ENCODE assay signal across 1 cellular context in genomic region chr20:59063358-59064213, GRCh38.
TF ChIP-seq lines count a peak whose summit lies in the region.

No MANE protein-coding gene starts in this region.

TF ChIP-seq in HEK293, 187 proteins besides CTCF, POLR2A, EP300 and RAD21 (continued from another document and continues in another):
- peak; percentile 90 for TF ChIP-seq ZBTB21 (tag by site-specific recombination; IDR thresholded peaks at IDR 0.05)
- no peak for TF ChIP-seq ZBTB11 (tag by site-specific recombination; conservative IDR thresholded peaks at IDR 0.05; ENCODE audit: low read depth)
- TF ChIP-seq ZNF747 (tag by site-specific recombination; IDR thresholded peaks at IDR 0.05): no peak
- TF ChIP-seq ZNF510 (tag by site-specific recombination; IDR thresholded peaks at IDR 0.05; ENCODE audit: insufficient replicate concordance): no peak
- TF ChIP-seq ZNF140 (tag by site-specific recombination; IDR thresholded peaks at IDR 0.05): no peak
- TF ChIP-seq ZNF148 (tag by site-specific recombination; IDR thresholded peaks at IDR 0.05; ENCODE audit: borderline replicate concordance): no peak
- TF ChIP-seq ZBTB44 (tag by site-specific recombination; IDR thresholded peaks at IDR 0.05): no peak; the same call in 1 of the 2 replicates
- no peak for TF ChIP-seq ZBTB10 (tag by site-specific recombination; IDR thresholded peaks at IDR 0.05)
- TF ChIP-seq SCRT1 (tag by site-specific recombination; IDR thresholded peaks at IDR 0.05; ENCODE audit: borderline replicate concordance): no peak
- peak; percentile 86 for TF ChIP-seq INSM2 (tag by site-specific recombination; IDR thresholded peaks at IDR 0.05)
- TF ChIP-seq ZNF555 (tag by site-specific recombination; conservative IDR thresholded peaks at IDR 0.05): no peak
- TF ChIP-seq ZNF501 (tag by site-specific recombination; IDR thresholded peaks at IDR 0.05): no peak
- peak; percentile 56; the same call in 1 of the 2 replicates for TF ChIP-seq BCL11A (tag by site-specific recombination; IDR thresholded peaks at IDR 0.05; ENCODE audit: low read depth)
- TF ChIP-seq ZNF112 (tag by site-specific recombination; IDR thresholded peaks at IDR 0.05): no peak
- TF ChIP-seq ZNF654 (tag by site-specific recombination; IDR thresholded peaks at IDR 0.05; ENCODE audit: low read depth): no peak
- TF ChIP-seq ZNF670 (tag by site-specific recombination; IDR thresholded peaks at IDR 0.05; ENCODE audit: low read depth): no peak
- peak; percentile 45; the same call in 1 of the 2 replicates for TF ChIP-seq SP3 (tag by site-specific recombination; IDR thresholded peaks at IDR 0.05)
- 0 out of 2 replicates have a peak, but pooled peaks have one; percentile 58 for TF ChIP-seq KLF17 (tag by site-specific recombination; IDR thresholded peaks at IDR 0.05)
- TF ChIP-seq ZNF48 (tag by site-specific recombination; IDR thresholded peaks at IDR 0.05): no peak
- TF ChIP-seq SP2 (tag by site-specific recombination; IDR thresholded peaks at IDR 0.05): peak; percentile 64
- peak; percentile 94 for TF ChIP-seq SP7 (tag by site-specific recombination; IDR thresholded peaks at IDR 0.05)
- no peak for TF ChIP-seq ZNF146 (tag by site-specific recombination; IDR thresholded peaks at IDR 0.05)
- TF ChIP-seq ZNF768 (tag by site-specific recombination; IDR thresholded peaks at IDR 0.05): no peak
- TF ChIP-seq HOXA7 (CRISPR knock-in tag; IDR thresholded peaks at IDR 0.05; ENCODE audit: borderline replicate concordance): no peak
- no peak for TF ChIP-seq ZNF560 (tag by site-specific recombination; IDR thresholded peaks at IDR 0.05; ENCODE audit: borderline replicate concordance)
- no peak for TF ChIP-seq ZNF580 (tag by site-specific recombination; IDR thresholded peaks at IDR 0.05)
- TF ChIP-seq ZNF660 (tag by site-specific recombination; IDR thresholded peaks at IDR 0.05): no peak
- no peak for TF ChIP-seq TCF7L2 (IDR thresholded peaks at IDR 0.05; ENCODE audit: borderline replicate concordance, low read depth, low read length)
- no peak for TF ChIP-seq HOXD13 (CRISPR knock-in tag; IDR thresholded peaks at IDR 0.05; ENCODE audit: borderline replicate concordance)
- no peak for TF ChIP-seq ZNF626 (tag by site-specific recombination; IDR thresholded peaks at IDR 0.05)
- 0 out of 2 replicates have a peak, but pooled peaks have one; percentile 76 for TF ChIP-seq KLF16 (tag by site-specific recombination; IDR thresholded peaks at IDR 0.05)
- no peak for TF ChIP-seq ZNF623 (tag by site-specific recombination; IDR thresholded peaks at IDR 0.05)
- TF ChIP-seq GLI4 (tag by site-specific recombination; IDR thresholded peaks at IDR 0.05): no peak
- TF ChIP-seq PBX3 (CRISPR knock-in tag; IDR thresholded peaks at IDR 0.05): no peak
- TF ChIP-seq ZNF2 (tag by site-specific recombination; IDR thresholded peaks at IDR 0.05): no peak
- TF ChIP-seq ZBTB26 (tag by site-specific recombination; optimal IDR thresholded peaks at IDR 0.05): no peak
- no peak for TF ChIP-seq ZSCAN4 (tag by site-specific recombination; IDR thresholded peaks at IDR 0.05)
- TF ChIP-seq MYNN (tag by site-specific recombination; IDR thresholded peaks at IDR 0.05; ENCODE audit: borderline replicate concordance): no peak
- no peak for TF ChIP-seq ZNF423 (tag by site-specific recombination; IDR thresholded peaks at IDR 0.05)
- no peak; the same call in 1 of the 2 replicates for TF ChIP-seq ZNF398 (tag by site-specific recombination; IDR thresholded peaks at IDR 0.05)
- no peak for TF ChIP-seq ZNF184 (tag by site-specific recombination; IDR thresholded peaks at IDR 0.05)
- TF ChIP-seq ZNF701 (tag by site-specific recombination; IDR thresholded peaks at IDR 0.05): no peak
- TF ChIP-seq ZNF394 (tag by site-specific recombination; IDR thresholded peaks at IDR 0.05; ENCODE audit: borderline replicate concordance): peak; percentile 11; the same call in 1 of the 2 replicates
- TF ChIP-seq ZFP41 (tag by site-specific recombination; IDR thresholded peaks at IDR 0.05; ENCODE audit: borderline replicate concordance): no peak
- no peak for TF ChIP-seq ZNF155 (tag by site-specific recombination; IDR thresholded peaks at IDR 0.05)
- TF ChIP-seq ZNF837 (tag by site-specific recombination; IDR thresholded peaks at IDR 0.05): no peak
